Comparison of ENCODE assay signal across 1 cellular context in genomic region chr3:16477501-16477900, GRCh38.
TF ChIP-seq lines count a peak whose summit lies in the region.

No MANE protein-coding gene starts in this region.

TF ChIP-seq in K562, 482 proteins besides CTCF, POLR2A, EP300 and RAD21:
- no peak for TF ChIP-seq PTRF (tag; IDR thresholded peaks at IDR 0.05)
- TF ChIP-seq RBM25 (IDR thresholded peaks at IDR 0.05; ENCODE audit: low read depth, low read length, severe bottlenecking), result peak; percentile 23
- no peak for TF ChIP-seq TFE3 (CRISPR knock-in tag; IDR thresholded peaks at IDR 0.05)
- TF ChIP-seq VEZF1 (CRISPR knock-in tag; IDR thresholded peaks at IDR 0.05), result no peak
- TF ChIP-seq E2F1 (CRISPR knock-in tag; IDR thresholded peaks at IDR 0.05), result no peak
- TF ChIP-seq ZFPM2 (CRISPR knock-in tag; IDR thresholded peaks at IDR 0.05), result no peak
